Comparison of ENCODE assay signal across 8 cellular contexts in the genomic region with DNA sequence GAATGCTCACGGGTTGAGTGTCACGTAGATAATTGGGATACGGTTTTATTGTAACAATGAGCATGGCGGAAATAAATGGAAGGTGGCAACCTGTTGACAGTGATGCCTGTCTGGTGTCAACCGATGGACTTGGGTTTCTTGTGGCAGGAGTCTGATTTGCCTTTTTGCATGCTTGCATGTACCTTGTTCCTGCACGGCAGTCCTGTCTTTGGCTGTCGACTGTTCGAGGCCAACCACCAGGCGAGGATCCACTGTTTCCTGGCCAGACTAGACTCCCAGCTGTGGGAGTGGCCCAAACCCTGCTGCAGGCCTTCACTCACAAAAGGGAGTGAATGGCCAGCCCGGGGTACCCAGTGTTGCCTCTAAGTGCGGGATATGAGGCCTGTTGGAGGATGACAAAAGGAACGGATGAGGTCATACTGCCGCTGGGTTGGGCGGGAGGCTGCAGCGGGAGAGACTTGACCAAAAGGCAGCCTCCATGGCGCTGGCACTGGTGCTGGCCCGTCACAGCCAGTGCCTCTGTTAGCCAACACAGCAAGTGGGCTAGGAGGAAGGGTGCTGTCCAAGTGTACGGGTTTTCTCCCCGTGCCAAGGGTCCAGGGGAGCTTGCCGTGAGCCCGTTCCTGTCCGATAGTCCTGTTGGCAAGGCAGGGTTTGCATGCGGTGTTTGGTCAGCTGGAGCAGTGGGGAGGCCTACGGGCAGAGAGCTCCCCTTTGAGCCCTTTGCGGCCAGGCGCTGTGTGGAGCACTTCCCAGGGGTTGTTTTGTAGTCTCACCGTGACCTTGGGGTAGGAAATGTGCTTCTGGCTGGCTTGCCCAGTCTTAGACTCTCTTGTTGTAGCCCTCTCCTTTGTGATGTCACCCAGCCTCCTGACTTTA. TPM values are rescaled to one million over a fixed set of nuclear protein-coding genes. Genes with fewer than 3 reads are reported as not detected.
DNase-seq lines count a peak whose midpoint lies in the region; ATAC-seq, FAIRE-seq and TF ChIP-seq lines count a peak whose summit lies in the region.

No MANE protein-coding gene starts in this region.

- H3K27me3 Mint-ChIP-seq in T-helper 2 cell treated with Interferon-gamma antibody and Interleukin-4, amounts not matched to agents 5 μg/mL and 100 μg/mL, for 36 hours (ENCODE audit: low read depth), result no peaks in the 10 kb centered on the region
- peaks cover 12% of the 10 kb centered on the region for H3K27me3 Mint-ChIP-seq in endothelial cell (ENCODE audit: unreplicated experiment)

- peak; percentile 41 for DNase-seq in COR-L47 (lab: John Stamatoyannopoulos, UW)
- peak in 1 of 2 experiments; percentile 25 for DNase-seq in HL-60 (ENCODE audit: low read depth in 1 of 2, low spot score in 1 of 2)
- no peak for DNase-seq in T-helper 2 cell treated with Interferon-gamma antibody and Interleukin-4, amounts not matched to agents 5 μg/mL and 100 μg/mL, for 36 hours (ENCODE audit: low spot score)
- peak; percentile 45 for DNase-seq in endothelial cell (ENCODE audit: low spot score)
- DNase-seq in urothelium cell line (ENCODE audit: low spot score), result peak; percentile 46

- peak overlapping the region; percentile 89 for H3K4me3 Mint-ChIP-seq in T-helper 2 cell treated with Interferon-gamma antibody and Interleukin-4, amounts not matched to agents 5 μg/mL and 100 μg/mL, for 36 hours
- H3K4me3 Mint-ChIP-seq in endothelial cell (ENCODE audit: unreplicated experiment), result peak overlapping the region; percentile 86

- H3K27ac Mint-ChIP-seq in T-helper 2 cell treated with Interferon-gamma antibody and Interleukin-4, amounts not matched to agents 5 μg/mL and 100 μg/mL, for 36 hours, result peak overlapping the region; percentile 81
- H3K27ac Mint-ChIP-seq in endothelial cell (ENCODE audit: unreplicated experiment), result peak overlapping the region; percentile 92

- H3K27me3 ChIP-seq in HL-60 (ENCODE audit: insufficient read depth, poor library complexity, severe bottlenecking) (no peaks in the 10 kb centered on the region), mucosa of rectum (ENCODE audit: control insufficient read depth in 2 of 2, insufficient read depth in 2 of 2, low read length in 2 of 2) (no peaks in the 10 kb centered on the region)

- no peaks in the 10 kb centered on the region for H3K9me3 ChIP-seq in mucosa of rectum (ENCODE audit: control insufficient read depth in 2 of 2, low read length in 2 of 2)

- peaks cover 8 to 28% of the 10 kb centered on the region in 2 donors for H3K4me1 ChIP-seq in mucosa of rectum (ENCODE audit: control insufficient read depth in 2 of 2, insufficient read depth in 2 of 2, low read length in 2 of 2)

- H3K27ac ChIP-seq in HL-60 (replicated peaks) (peak overlapping the region; percentile 78), mucosa of rectum (ENCODE audit: low read depth in 2 of 2, low read length in 2 of 2) (peak overlapping the region; percentile 79 to 88)

- H3K9me3 Mint-ChIP-seq in T-helper 2 cell treated with Interferon-gamma antibody and Interleukin-4, amounts not matched to agents 5 μg/mL and 100 μg/mL, for 36 hours, result no peaks in the 10 kb centered on the region
- no peaks in the 10 kb centered on the region for H3K9me3 Mint-ChIP-seq in endothelial cell (ENCODE audit: unreplicated experiment)

- ATAC-seq in GM18867 (IDR thresholded peaks at IDR 0.05; ENCODE audit: unreplicated experiment) (no peak), GM21786 (IDR thresholded peaks at IDR 0.05; ENCODE audit: unreplicated experiment) (no peak)

- TF ChIP-seq CTCF in HL-60 (IDR thresholded peaks at IDR 0.05; ENCODE audit: insufficient read depth, low read length) (no peak), endothelial cell (IDR thresholded peaks at IDR 0.05; ENCODE audit: unreplicated experiment) (no peak)

- H3K9ac ChIP-seq in mucosa of rectum (ENCODE audit: low read depth in 1 of 2, low read length in 2 of 2), result peak overlapping the region; percentile 78 to 82

- H3K4me1 Mint-ChIP-seq in T-helper 2 cell treated with Interferon-gamma antibody and Interleukin-4, amounts not matched to agents 5 μg/mL and 100 μg/mL, for 36 hours (ENCODE audit: low read depth), result peaks cover 25% of the 10 kb centered on the region
- peaks cover 29% of the 10 kb centered on the region for H3K4me1 Mint-ChIP-seq in endothelial cell (ENCODE audit: unreplicated experiment)

- peaks cover 4 to 7% of the 10 kb centered on the region in 2 donors for H3K36me3 ChIP-seq in mucosa of rectum (ENCODE audit: control insufficient read depth in 2 of 2, insufficient read depth in 2 of 2, low read length in 2 of 2)

- no peak for FAIRE-seq in urothelium cell line (lab: Jason Lieb, UNC)

- H3K36me3 Mint-ChIP-seq in T-helper 2 cell treated with Interferon-gamma antibody and Interleukin-4, amounts not matched to agents 5 μg/mL and 100 μg/mL, for 36 hours (ENCODE audit: low read depth), result peaks cover 15% of the 10 kb centered on the region
- H3K36me3 Mint-ChIP-seq in endothelial cell (ENCODE audit: low read depth, unreplicated experiment), result peaks cover 20% of the 10 kb centered on the region

- H3K4me3 ChIP-seq in HL-60 (replicated peaks; ENCODE audit: insufficient read depth, low read length), result peak overlapping the region; percentile 89
- peak overlapping the region; percentile 77 to 96 for H3K4me3 ChIP-seq in mucosa of rectum (ENCODE audit: low read length in 2 of 2)

RNA-seq across cellular contexts. Expression of gene DGCR8, which starts 1.0 kb away (rescaled TPM):
- total RNA-seq in endothelial cell (ENCODE audit: unreplicated experiment), result 46.6 TPM

RNA-seq across cellular contexts. Expression of gene RANBP1, which starts 34.9 kb away (rescaled TPM):
- total RNA-seq in endothelial cell (ENCODE audit: unreplicated experiment), result 142 TPM

RNA-seq across cellular contexts. Expression of gene TRMT2A, which starts 36.0 kb away (rescaled TPM):
- total RNA-seq in endothelial cell (ENCODE audit: unreplicated experiment), result 44.8 TPM

RNA-seq across cellular contexts. Expression of gene ZDHHC8, which starts 50.6 kb away (rescaled TPM):
- 118 TPM for total RNA-seq in endothelial cell (ENCODE audit: unreplicated experiment)
